ENCODE assay signal across 1 cellular context in genomic region chr20:46998497-46999190, GRCh38.
TF ChIP-seq lines count a peak whose summit lies in the region.

No MANE protein-coding gene starts in this region.

TF ChIP-seq in WTC11, 78 proteins besides CTCF, POLR2A, EP300 and RAD21 (continued from another document):
- TF ChIP-seq E2F5 (CRISPR knock-in tag; IDR thresholded peaks at IDR 0.05) (no peak), HMGA2 (CRISPR knock-in tag; IDR thresholded peaks at IDR 0.05) (no peak), CBFB (CRISPR knock-in tag; IDR thresholded peaks at IDR 0.05; ENCODE audit: low read depth) (no peak), EMX1 (CRISPR knock-in tag; IDR thresholded peaks at IDR 0.05) (no peak), FOXK1 (CRISPR knock-in tag; IDR thresholded peaks at IDR 0.05) (no peak), IRF2 (CRISPR knock-in tag; IDR thresholded peaks at IDR 0.05; ENCODE audit: borderline replicate concordance, low read depth) (no peak), GABPB1 (CRISPR knock-in tag; IDR thresholded peaks at IDR 0.05) (no peak), TCF7 (CRISPR knock-in tag; IDR thresholded peaks at IDR 0.05; ENCODE audit: low read depth) (no peak), SMAD4 (CRISPR knock-in tag; IDR thresholded peaks at IDR 0.05) (no peak), HMGXB4 (CRISPR knock-in tag; IDR thresholded peaks at IDR 0.05) (no peak), ERG (CRISPR knock-in tag; IDR thresholded peaks at IDR 0.05) (no peak), FOXJ3 (CRISPR knock-in tag; IDR thresholded peaks at IDR 0.05; ENCODE audit: borderline replicate concordance) (no peak), NFYB (CRISPR knock-in tag; conservative IDR thresholded peaks at IDR 0.05; ENCODE audit: low read depth) (no peak)
- TF ChIP-seq, protein P1, sequence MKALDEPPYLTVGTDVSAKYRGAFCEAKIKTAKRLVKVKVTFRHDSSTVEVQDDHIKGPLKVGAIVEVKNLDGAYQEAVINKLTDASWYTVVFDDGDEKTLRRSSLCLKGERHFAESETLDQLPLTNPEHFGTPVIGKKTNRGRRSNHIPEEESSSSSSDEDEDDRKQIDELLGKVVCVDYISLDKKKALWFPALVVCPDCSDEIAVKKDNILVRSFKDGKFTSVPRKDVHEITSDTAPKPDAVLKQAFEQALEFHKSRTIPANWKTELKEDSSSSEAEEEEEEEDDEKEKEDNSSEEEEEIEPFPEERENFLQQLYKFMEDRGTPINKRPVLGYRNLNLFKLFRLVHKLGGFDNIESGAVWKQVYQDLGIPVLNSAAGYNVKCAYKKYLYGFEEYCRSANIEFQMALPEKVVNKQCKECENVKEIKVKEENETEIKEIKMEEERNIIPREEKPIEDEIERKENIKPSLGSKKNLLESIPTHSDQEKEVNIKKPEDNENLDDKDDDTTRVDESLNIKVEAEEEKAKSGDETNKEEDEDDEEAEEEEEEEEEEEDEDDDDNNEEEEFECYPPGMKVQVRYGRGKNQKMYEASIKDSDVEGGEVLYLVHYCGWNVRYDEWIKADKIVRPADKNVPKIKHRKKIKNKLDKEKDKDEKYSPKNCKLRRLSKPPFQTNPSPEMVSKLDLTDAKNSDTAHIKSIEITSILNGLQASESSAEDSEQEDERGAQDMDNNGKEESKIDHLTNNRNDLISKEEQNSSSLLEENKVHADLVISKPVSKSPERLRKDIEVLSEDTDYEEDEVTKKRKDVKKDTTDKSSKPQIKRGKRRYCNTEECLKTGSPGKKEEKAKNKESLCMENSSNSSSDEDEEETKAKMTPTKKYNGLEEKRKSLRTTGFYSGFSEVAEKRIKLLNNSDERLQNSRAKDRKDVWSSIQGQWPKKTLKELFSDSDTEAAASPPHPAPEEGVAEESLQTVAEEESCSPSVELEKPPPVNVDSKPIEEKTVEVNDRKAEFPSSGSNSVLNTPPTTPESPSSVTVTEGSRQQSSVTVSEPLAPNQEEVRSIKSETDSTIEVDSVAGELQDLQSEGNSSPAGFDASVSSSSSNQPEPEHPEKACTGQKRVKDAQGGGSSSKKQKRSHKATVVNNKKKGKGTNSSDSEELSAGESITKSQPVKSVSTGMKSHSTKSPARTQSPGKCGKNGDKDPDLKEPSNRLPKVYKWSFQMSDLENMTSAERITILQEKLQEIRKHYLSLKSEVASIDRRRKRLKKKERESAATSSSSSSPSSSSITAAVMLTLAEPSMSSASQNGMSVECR (CRISPR knock-in tag; IDR thresholded peaks at IDR 0.05; ENCODE audit: borderline replicate concordance) = no peak
- TF ChIP-seq, protein P2, sequence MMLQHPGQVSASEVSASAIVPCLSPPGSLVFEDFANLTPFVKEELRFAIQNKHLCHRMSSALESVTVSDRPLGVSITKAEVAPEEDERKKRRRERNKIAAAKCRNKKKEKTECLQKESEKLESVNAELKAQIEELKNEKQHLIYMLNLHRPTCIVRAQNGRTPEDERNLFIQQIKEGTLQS (CRISPR knock-in tag; conservative IDR thresholded peaks at IDR 0.05) = no peak
- TF ChIP-seq, protein P3, sequence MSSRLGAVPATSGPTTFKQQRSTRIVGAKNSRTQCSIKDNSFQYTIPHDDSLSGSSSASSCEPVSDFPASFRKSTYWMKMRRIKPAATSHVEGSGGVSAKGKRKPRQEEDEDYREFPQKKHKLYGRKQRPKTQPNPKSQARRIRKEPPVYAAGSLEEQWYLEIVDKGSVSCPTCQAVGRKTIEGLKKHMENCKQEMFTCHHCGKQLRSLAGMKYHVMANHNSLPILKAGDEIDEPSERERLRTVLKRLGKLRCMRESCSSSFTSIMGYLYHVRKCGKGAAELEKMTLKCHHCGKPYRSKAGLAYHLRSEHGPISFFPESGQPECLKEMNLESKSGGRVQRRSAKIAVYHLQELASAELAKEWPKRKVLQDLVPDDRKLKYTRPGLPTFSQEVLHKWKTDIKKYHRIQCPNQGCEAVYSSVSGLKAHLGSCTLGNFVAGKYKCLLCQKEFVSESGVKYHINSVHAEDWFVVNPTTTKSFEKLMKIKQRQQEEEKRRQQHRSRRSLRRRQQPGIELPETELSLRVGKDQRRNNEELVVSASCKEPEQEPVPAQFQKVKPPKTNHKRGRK (CRISPR knock-in tag; IDR thresholded peaks at IDR 0.05; ENCODE audit: borderline replicate concordance) = no peak
